ENCODE assay signal across 8 cellular contexts in genomic region chrX:129600981-129601424, GRCh38. TPM values are rescaled to one million over a fixed set of nuclear protein-coding genes. Genes with fewer than 3 reads are reported as not detected.
DNase-seq lines count a peak whose midpoint lies in the region; ATAC-seq, FAIRE-seq and TF ChIP-seq lines count a peak whose summit lies in the region.

No MANE protein-coding gene starts in this region.

- H3K14ac ChIP-seq in H1 (ENCODE audit: insufficient read length) = no peak overlapping the region
- no peak overlapping the region for H3K14ac ChIP-seq in mesenchymal stem cell (ENCODE audit: low read length in 2 of 2)

- H3K79me1 ChIP-seq in H1 (ENCODE audit: low read depth, low read length) (no peaks in the 10 kb centered on the region), mesenchymal stem cell (replicated peaks; ENCODE audit: low read length, poor library complexity, severe bottlenecking) (no peaks in the 10 kb centered on the region)

- CTCF ChIA-PET in BJ (lab: Yijun Ruan, JAX) (interaction anchor here (0.6 to 1.3 kb wide), 6 partner anchors 9 to 460 kb away, joined by 3 to 10 read pairs (median 4); no protein-coding TSS in a partner anchor), OCI-LY7 (lab: Charles Lee; ENCODE audit: unreplicated experiment) (interaction anchor here (1.7 kb wide), 1 partner anchor 460 kb away, joined by 4 read pairs; no protein-coding TSS in a partner anchor), H1 (lab: Charles Lee; ENCODE audit: partially characterized antibody) (interaction anchor here (0.6 to 1.5 kb wide), 8 partner anchors 13 to 480 kb away, joined by 3 to 4 read pairs (median 3); no protein-coding TSS in a partner anchor)

- TF ChIP-seq POLR2A in GM12892 (IDR thresholded peaks at IDR 0.05; ENCODE audit: low read depth, low read length) = no peak
- no peak for TF ChIP-seq POLR2A in H1 (IDR thresholded peaks at IDR 0.05; ENCODE audit: control extremely low read depth in 1 of 2, low read depth in 2 of 2, low read length in 2 of 2)

- H4K20me1 ChIP-seq in OCI-LY7 (ENCODE audit: insufficient read depth, low read length) = no peaks in the 10 kb centered on the region
- H4K20me1 ChIP-seq in H1 (replicated peaks in 1 of 2; ENCODE audit: control insufficient read depth in 1 of 2, insufficient read depth in 2 of 2, low read length in 2 of 2) = no peaks in the 10 kb centered on the region

- peak; percentile 20 to 48; a peak in 3 of 4 replicates for TF ChIP-seq RAD21 in H1 (IDR thresholded peaks at IDR 0.05 in 1 of 2, conservative IDR thresholded peaks at IDR 0.05 in 1 of 2; ENCODE audit: low read depth in 2 of 2, low read length in 2 of 2)

- H3K9me3 ChIP-seq in OCI-LY7 (ENCODE audit: low read length) = no peaks in the 10 kb centered on the region
- H3K9me3 ChIP-seq in H1 (ENCODE audit: insufficient read depth in 2 of 2, low read depth in 1 of 2, low read length in 1 of 2) = no peaks in the 10 kb centered on the region
- H3K9me3 ChIP-seq in mesenchymal stem cell (ENCODE audit: control insufficient read depth, low read length) = no peaks in the 10 kb centered on the region

- H2BK5ac ChIP-seq in H1 (ENCODE audit: low read depth, low read length) (no peak overlapping the region), mesenchymal stem cell (ENCODE audit: low read depth, low read length, poor library complexity, severe bottlenecking) (no peak overlapping the region)

- 45% methylated on average over 10 of the region's 11 CpGs; no CpG with 5 or more reads in 1 of the 2 experiments for WGBS in H1 (ENCODE audit: extremely low coverage in 1 of 2, insufficient coverage in 1 of 2, insufficient read length in 1 of 2, insufficient replicate concordance in 2 of 2, low coverage in 1 of 2, low lambda C conversion rate in 2 of 2, missing lambda C conversion rate in 1 of 2), 2 experiments
- 70% methylated on average over 8 of the region's 11 CpGs for WGBS in mesenchymal stem cell

- H2BK120ac ChIP-seq in H1 (replicated peaks; ENCODE audit: low read depth, low read length) = no peak overlapping the region
- no peak overlapping the region for H2BK120ac ChIP-seq in mesenchymal stem cell (ENCODE audit: low read depth, low read length)

- H3K4ac ChIP-seq in H1 (replicated peaks; ENCODE audit: insufficient read length, low read depth, low read length) = no peak overlapping the region
- no peak overlapping the region for H3K4ac ChIP-seq in mesenchymal stem cell (ENCODE audit: low read depth in 1 of 2, low read length in 2 of 2)

- DNase-seq in BJ (ENCODE audit: low read depth) (no peak), GM12892 (ENCODE audit: insufficient read length) (no peak), OCI-LY7 (ENCODE audit: low spot score) (peak; percentile 34), H1 (ENCODE audit: low read depth in 1 of 2, low spot score in 2 of 2) (no peak), mesenchymal stem cell (peak; percentile 24)

- H3K18ac ChIP-seq in H1 (ENCODE audit: extremely low read depth, low read length) (no peak overlapping the region), mesenchymal stem cell (ENCODE audit: low read depth in 1 of 2, low read length in 2 of 2) (no peak overlapping the region)

- no peaks in the 10 kb centered on the region for H3K23me2 ChIP-seq in H1 (ENCODE audit: low read depth, low read length)

- H4K8ac ChIP-seq in H1 (ENCODE audit: extremely low read depth, insufficient read depth, low read length) = no peak overlapping the region
- H4K8ac ChIP-seq in mesenchymal stem cell (ENCODE audit: low read length) = no peak overlapping the region

- TF ChIP-seq CTCF in BJ (IDR thresholded peaks at IDR 0.05; ENCODE audit: insufficient read depth, low read depth, low read length) (peak; percentile 58), OCI-LY7 (conservative IDR thresholded peaks at IDR 0.05; ENCODE audit: low read length) (peak; percentile 78), H1 (IDR thresholded peaks at IDR 0.05; ENCODE audit: control extremely low read depth in 1 of 3, insufficient read depth in 1 of 3, low read depth in 1 of 3, low read length in 3 of 3) (peak in 2 of 3 experiments; percentile 32 to 53; a peak in 2 of 4 replicates)

- no peak overlapping the region for H4K91ac ChIP-seq in H1 (replicated peaks; ENCODE audit: insufficient read length, low read length)
- H4K91ac ChIP-seq in mesenchymal stem cell (ENCODE audit: low read length) = peak overlapping the region; percentile 34

- FAIRE-seq in GM12892 (lab: Jason Lieb, UNC) (peak; percentile 88), H1 (lab: Jason Lieb, UNC) (no peak)

- intact Hi-C loops in OCI-LY7 (cut with micrococcal nuclease; ENCODE audit: unreplicated experiment) = no loop called here

- no peaks in the 10 kb centered on the region for H3K79me2 ChIP-seq in OCI-LY7 (ENCODE audit: insufficient read depth, low read depth, low read length)
- no peaks in the 10 kb centered on the region for H3K79me2 ChIP-seq in H1 (ENCODE audit: control insufficient read depth in 1 of 2, insufficient read depth in 2 of 2, low read length in 2 of 2)

- H2BK20ac ChIP-seq in H1 (ENCODE audit: low read length) = no peak overlapping the region

- H3K4me1 ChIP-seq in OCI-LY7 (ENCODE audit: insufficient read depth, low read length, poor library complexity, severe bottlenecking) (peaks cover 11% of the 10 kb centered on the region), H1 (replicated peaks in 1 of 4; ENCODE audit: control insufficient read depth in 3 of 4, insufficient read depth in 4 of 4, low read length in 3 of 4) (no peaks in the 10 kb centered on the region; a peak in 3 of 7 replicates), mesenchymal stem cell (ENCODE audit: control insufficient read depth, insufficient read depth, low read depth, low read length) (peaks cover 7% of the 10 kb centered on the region)

- ATAC-seq in GM21515 (IDR thresholded peaks at IDR 0.05; ENCODE audit: unreplicated experiment) (no peak), GM19035 (IDR thresholded peaks at IDR 0.05; ENCODE audit: unreplicated experiment) (no peak), GM19455 (IDR thresholded peaks at IDR 0.05; ENCODE audit: unreplicated experiment) (no peak)

- BruUV-seq in OCI-LY7 (replicated peaks; lab: Mats Ljungman, UMichigan) = no TSS peak

- H3K27me3 ChIP-seq in BJ (ENCODE audit: control insufficient read depth, insufficient read depth, low read length) (no peaks in the 10 kb centered on the region), H1 (replicated peaks in 1 of 4; ENCODE audit: control insufficient read depth in 3 of 4, extremely low read depth in 1 of 4, insufficient read depth in 3 of 4, low read length in 3 of 4) (0 out of 7 replicates have a peak, but pooled peaks cover 0 to under 1% (median 0%) of the 10 kb centered on the region in 4 experiments), mesenchymal stem cell (ENCODE audit: control insufficient read depth in 1 of 2, insufficient read depth in 1 of 2, low read length in 2 of 2) (peaks cover 0 to 21% of the 10 kb centered on the region in 2 experiments)

- H3K36me3 ChIP-seq in BJ (ENCODE audit: control insufficient read depth, insufficient read depth, low read length) (no peaks in the 10 kb centered on the region), OCI-LY7 (ENCODE audit: insufficient read depth, low read length) (no peaks in the 10 kb centered on the region), H1 (ENCODE audit: control insufficient read depth in 2 of 4, insufficient read depth in 4 of 4, low read length in 3 of 4) (no peaks in the 10 kb centered on the region), mesenchymal stem cell (ENCODE audit: control insufficient read depth in 1 of 2, insufficient read depth in 2 of 2, low read depth in 1 of 2, low read length in 2 of 2) (peaks cover 0 to 7% of the 10 kb centered on the region in 2 experiments)

- TF ChIP-seq EP300 in H1 (IDR thresholded peaks at IDR 0.05; ENCODE audit: borderline replicate concordance in 1 of 2, low read depth in 2 of 2, low read length in 2 of 2) = no peak

- H2BK15ac ChIP-seq in H1 (ENCODE audit: low read length) (no peak overlapping the region), mesenchymal stem cell (ENCODE audit: low read depth, poor library complexity, severe bottlenecking) (no peak overlapping the region)

- H3K9ac ChIP-seq in H1 (replicated peaks in 1 of 4; ENCODE audit: extremely low read depth in 1 of 4, low read depth in 3 of 4, low read length in 3 of 4) (no peak overlapping the region), mesenchymal stem cell (ENCODE audit: low read length) (no peak overlapping the region)

- H3K4me3 ChIP-seq in BJ (ENCODE audit: low read depth, low read length) = no peak overlapping the region
- H3K4me3 ChIP-seq in OCI-LY7 (ENCODE audit: low read depth, low read length, poor library complexity, severe bottlenecking) = no peak overlapping the region
- H3K4me3 ChIP-seq in H1 (ENCODE audit: extremely low read depth in 1 of 4, insufficient read depth in 2 of 4, low read depth in 3 of 4, low read length in 4 of 4) = no peak overlapping the region
- H3K4me3 ChIP-seq in mesenchymal stem cell (ENCODE audit: insufficient read depth in 1 of 2, low read depth in 1 of 2, low read length in 2 of 2) = no peak overlapping the region

- H4K5ac ChIP-seq in H1 (ENCODE audit: insufficient read length, low read depth, low read length) = no peak overlapping the region

- H3K23ac ChIP-seq in H1 (ENCODE audit: insufficient read length) = no peak overlapping the region
- H3K23ac ChIP-seq in mesenchymal stem cell (ENCODE audit: low read length in 2 of 2) = no peak overlapping the region

- no peaks in the 10 kb centered on the region for H3K9me2 ChIP-seq in OCI-LY7 (ENCODE audit: insufficient read depth, low read length)

- H3K56ac ChIP-seq in H1 (replicated peaks; ENCODE audit: insufficient read length, low read depth, low read length) = no peak overlapping the region

- H3K4me2 ChIP-seq in OCI-LY7 (ENCODE audit: low read length) = no peak overlapping the region
- no peak overlapping the region for H3K4me2 ChIP-seq in H1 (ENCODE audit: insufficient read depth in 1 of 2, low read depth in 2 of 2, low read length in 2 of 2)
- H3K4me2 ChIP-seq in mesenchymal stem cell (ENCODE audit: low read length, poor library complexity, severe bottlenecking) = no peak overlapping the region

- POLR2A ChIA-PET in BJ (lab: Charles Lee) (no interaction called here), OCI-LY7 (lab: Charles Lee) (no interaction called here), H1 (lab: Charles Lee; ENCODE audit: partially characterized antibody) (interaction anchor here (1.3 kb wide), 1 partner anchor 9 kb away, joined by 4 read pairs; no protein-coding TSS in a partner anchor)

- H2AFZ ChIP-seq in OCI-LY7 (ENCODE audit: low read length) = no peak overlapping the region
- H2AFZ ChIP-seq in H1 (ENCODE audit: low read length) = no peak overlapping the region
- H2AFZ ChIP-seq in mesenchymal stem cell (ENCODE audit: low read depth, low read length) = no peak overlapping the region

- H3K27ac ChIP-seq in OCI-LY7 (ENCODE audit: low read depth, low read length, poor library complexity, severe bottlenecking) (no peak overlapping the region), H1 (ENCODE audit: low read depth, low read length) (no peak overlapping the region), mesenchymal stem cell (ENCODE audit: low read length, poor library complexity, severe bottlenecking) (no peak overlapping the region)

- H2AK5ac ChIP-seq in H1 (ENCODE audit: low read depth, low read length) (no peak overlapping the region), mesenchymal stem cell (ENCODE audit: low read length, severe bottlenecking) (no peak overlapping the region)

- H2BK12ac ChIP-seq in H1 (ENCODE audit: low read depth, low read length) (0 out of 2 replicates have a peak overlapping the region, but pooled peaks have one; percentile 6), mesenchymal stem cell (ENCODE audit: low read length in 2 of 2) (no peak overlapping the region)

RNA-seq across cellular contexts. Expression of gene APLN, which starts 53.8 kb away (rescaled TPM):
- polyA plus RNA-seq in BJ (2011; rRNA removed) = 0.09 and 0.11 TPM in 2 replicates
- 0.10 TPM in 1 of 2 replicates, not detected in the other for polyA minus RNA-seq in BJ (2011; rRNA and poly(A)+ RNA removed)
- 0.17 TPM for polyA plus RNA-seq in GM12892 (2012; ENCODE audit: missing spikeins)
- total RNA-seq in OCI-LY7 (2014; rRNA removed; shearing (Covaris generic)) = not detected in 2 replicates
- 0.13 TPM in 1 of 2 replicates, not detected in the other for total RNA-seq in OCI-LY7 (2022)
- 1.1 TPM in 2 replicates for total RNA-seq in H1 (2021; fragmentation: NEBNext Ultra II Directional; extraction: Animal tissue kit (Norgen Biotek cat#: 25700))
- 1.6 and 1.8 TPM in 2 replicates for polyA plus RNA-seq in H1 (2011; rRNA removed)
- polyA plus RNA-seq in H1 (2011; cell fraction: cytosol; rRNA removed) = 1.9 TPM
- 1.1 TPM for polyA plus RNA-seq in H1 (2011; cell fraction: nucleus; rRNA removed)
- 1.1 to 1.9 TPM (median 1.8 TPM) in 4 replicates for polyA plus RNA-seq in H1 (2012, experiment 1 of 2)
- 1.5 TPM for polyA plus RNA-seq in H1 (2012, experiment 2 of 2)
- 0.89 TPM for polyA plus RNA-seq in H1 (2013, experiment 1 of 2)
- polyA plus RNA-seq in H1 (2013, experiment 2 of 2) = 1.1 TPM
- polyA minus RNA-seq in H1 (2011; rRNA and poly(A)+ RNA removed) = 0.98 and 1.2 TPM in 2 replicates
- 0.88 TPM for polyA minus RNA-seq in H1 (2011; cell fraction: cytosol; rRNA and poly(A)+ RNA removed)
- polyA minus RNA-seq in H1 (2011; cell fraction: nucleus; rRNA and poly(A)+ RNA removed) = 0.20 TPM
- 3.0 TPM for polyA plus RNA-seq in mesenchymal stem cell (2013, experiment 1 of 2)
- polyA plus RNA-seq in mesenchymal stem cell (2013, experiment 2 of 2) = 2.9 TPM

Comparison
In these comparisons a context has a peak if more than half of its experiments do, and no peak if none do; other contexts are left out.
1. DNase-seq: peak in OCI-LY7 (single experiment) and mesenchymal stem cell (single experiment); none in BJ (single experiment), GM12892 (single experiment) and H1 (0 of 2).
2. Peak in every context shown above with its lines, with median percentiles within 50 percentile points of each other: CTCF ChIP-seq.